8 cellular contexts compared by ENCODE assay signal in the genomic region with DNA sequence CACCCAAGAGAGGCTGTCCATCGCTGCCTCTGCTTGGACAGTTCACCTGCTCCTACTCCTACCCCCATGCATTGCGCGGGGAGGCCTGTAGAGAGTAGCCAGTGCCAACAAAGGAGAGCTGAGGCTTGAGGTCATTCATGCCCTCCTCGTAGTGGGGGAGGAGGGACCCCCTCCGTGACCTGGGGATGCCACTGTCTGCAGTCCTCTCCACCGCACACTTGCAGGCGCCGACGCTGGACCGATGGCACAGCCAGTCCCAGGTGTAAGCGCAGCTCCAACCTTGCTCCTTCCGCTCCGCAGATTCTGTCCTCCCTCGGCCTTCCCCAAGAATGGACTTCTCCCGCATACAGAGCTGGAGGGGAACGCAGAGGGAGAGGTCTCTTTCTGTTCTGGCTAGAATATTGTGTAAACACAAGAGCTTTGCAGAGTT. TPM values are rescaled to one million over a fixed set of nuclear protein-coding genes. Genes with fewer than 3 reads are reported as not detected.
DNase-seq lines count a peak whose midpoint lies in the region; ATAC-seq and TF ChIP-seq lines count a peak whose summit lies in the region.

No MANE protein-coding gene starts in this region.

- H3K4me1 ChIP-seq in H9 (ENCODE audit: insufficient read depth, low read length) (no peaks in the 10 kb centered on the region; the same call in 1 of the 2 replicates), heart right ventricle (peaks cover 0 to 40% (median 24%) of the 10 kb centered on the region in 9 donors), skeletal muscle tissue (ENCODE audit: control insufficient read depth in 3 of 3, insufficient read depth in 3 of 3, low read length in 3 of 3) (peaks cover 18 to 52% (median 36%) of the 10 kb centered on the region in 3 donors)

- TF ChIP-seq CTCF in H9 (conservative IDR thresholded peaks at IDR 0.05) (no peak), heart right ventricle (IDR thresholded peaks at IDR 0.05) (no peak)

- peaks cover 42% of the 10 kb centered on the region for H3K27me3 Mint-ChIP-seq in H9 (ENCODE audit: low read depth)
- peaks cover 29% of the 10 kb centered on the region for H3K27me3 Mint-ChIP-seq in activated T-helper 17 cell treated with anti-CD3 and anti-CD28 coated beads, Interleukin-2, amount 50 U/mL, for 72 hours

- H4K8ac ChIP-seq in H9 (replicated peaks; ENCODE audit: insufficient read length, low read depth, low read length), result no peak overlapping the region

- peak overlapping the region; percentile 83 to 85 for H3K4me3 Mint-ChIP-seq in H9
- peak overlapping the region; percentile 73 for H3K4me3 Mint-ChIP-seq in activated T-helper 17 cell treated with anti-CD3 and anti-CD28 coated beads, Interleukin-2, amount 50 U/mL, for 72 hours

- H3K4me3 ChIP-seq in heart right ventricle, result peak overlapping the region; percentile 65 to 99 (median 84)
- H3K4me3 ChIP-seq in skeletal muscle tissue (ENCODE audit: low read length in 3 of 3), result peak overlapping the region; percentile 73 to 92 (median 91)

- peaks cover 10% of the 10 kb centered on the region; the same call in 1 of the 2 replicates for H3K79me2 ChIP-seq in H9 (ENCODE audit: insufficient read depth, low read length)

- H3K79me1 ChIP-seq in H9 (ENCODE audit: insufficient read depth, low read depth, low read length, poor library complexity, severe bottlenecking), result no peaks in the 10 kb centered on the region

- peaks cover 0 to 20% (median 13%) of the 10 kb centered on the region in 3 experiments; a peak in 5 of 7 replicates for H3K36me3 Mint-ChIP-seq in H9 (ENCODE audit: insufficient read depth in 1 of 3, low read depth in 3 of 3)
- H3K36me3 Mint-ChIP-seq in activated T-helper 17 cell treated with anti-CD3 and anti-CD28 coated beads, Interleukin-2, amount 50 U/mL, for 72 hours (ENCODE audit: low read depth), result no peaks in the 10 kb centered on the region

- H3K27me3 ChIP-seq in H9 (ENCODE audit: insufficient read depth, low read length) (peaks cover 2% of the 10 kb centered on the region; the same call in 1 of the 2 replicates), heart right ventricle (peaks cover 0 to 29% (median 0%) of the 10 kb centered on the region in 7 donors), skeletal muscle tissue (ENCODE audit: control insufficient read depth in 3 of 3, insufficient read depth in 3 of 3, low read length in 3 of 3) (no peaks in the 10 kb centered on the region)

- peak overlapping the region; percentile 6 for H3K9ac ChIP-seq in H9 (ENCODE audit: extremely low read depth, insufficient read length, low read length)
- peak overlapping the region; percentile 51 to 94 (median 91) for H3K9ac ChIP-seq in skeletal muscle tissue (ENCODE audit: low read depth in 1 of 3, low read length in 3 of 3)

- H3K4me1 Mint-ChIP-seq in H9, result peaks cover 20% of the 10 kb centered on the region in 2 experiments
- no peaks in the 10 kb centered on the region for H3K4me1 Mint-ChIP-seq in activated T-helper 17 cell treated with anti-CD3 and anti-CD28 coated beads, Interleukin-2, amount 50 U/mL, for 72 hours

- H4K5ac ChIP-seq in H9 (ENCODE audit: insufficient read length, low read depth, low read length), result no peak overlapping the region

- no peak overlapping the region for H2BK20ac ChIP-seq in H9 (ENCODE audit: low read depth, low read length, poor library complexity, severe bottlenecking)

- intact Hi-C loops in heart right ventricle (cut with DNase I), result loop anchor here in 1 of 10 donors (2.0 kb wide), 1 partner anchor 19 kb away; no protein-coding TSS in a partner anchor

- H4K91ac ChIP-seq in H9 (ENCODE audit: insufficient read length, low read depth, low read length), result no peak overlapping the region

- peak overlapping the region; percentile 12 for H2AFZ ChIP-seq in H9 (ENCODE audit: low read length)

- H2BK5ac ChIP-seq in H9 (ENCODE audit: insufficient read length, low read length), result no peak overlapping the region

- H3K27ac ChIP-seq in H9 (ENCODE audit: insufficient read length, low read depth, low read length) (no peak overlapping the region), heart right ventricle (peak overlapping the region in 9 of 10 donors; percentile 84 to 97 (median 93)), skeletal muscle tissue (ENCODE audit: low read depth, low read length) (peak overlapping the region; percentile 92)

- peak overlapping the region; percentile 53; the same call in 1 of the 2 replicates for H2BK15ac ChIP-seq in H9 (ENCODE audit: low read depth, low read length)

- no peaks in the 10 kb centered on the region for H4K20me1 ChIP-seq in H9 (ENCODE audit: control insufficient read depth, insufficient read depth, insufficient read length)

- no CpG with 5 or more reads among the region's 16 CpGs for WGBS in H9 (ENCODE audit: extremely low coverage, insufficient read length, low lambda C conversion rate)
- WGBS in heart right ventricle, 2 donors, result 60% methylated on average over 16 of the region's 16 CpGs

- H3K9me3 Mint-ChIP-seq in H9, result no peaks in the 10 kb centered on the region
- no peaks in the 10 kb centered on the region for H3K9me3 Mint-ChIP-seq in activated T-helper 17 cell treated with anti-CD3 and anti-CD28 coated beads, Interleukin-2, amount 50 U/mL, for 72 hours

- peak overlapping the region; percentile 24; the same call in 1 of the 2 replicates for H3K14ac ChIP-seq in H9 (ENCODE audit: insufficient read depth, low read length)

- peak overlapping the region; percentile 27 for H3K18ac ChIP-seq in H9 (ENCODE audit: insufficient read length, low read depth, low read length)

- H3K27ac Mint-ChIP-seq in H9, result no peak overlapping the region
- no peak overlapping the region for H3K27ac Mint-ChIP-seq in activated T-helper 17 cell treated with anti-CD3 and anti-CD28 coated beads, Interleukin-2, amount 50 U/mL, for 72 hours

- H3T11ph ChIP-seq in H9 (ENCODE audit: low read length), result no peak overlapping the region

- H2BK12ac ChIP-seq in H9 (ENCODE audit: insufficient read length, low read depth, low read length), result no peak overlapping the region

- H3K23me2 ChIP-seq in H9 (ENCODE audit: insufficient read length, low read depth, low read length, poor library complexity, severe bottlenecking), result peaks cover 19% of the 10 kb centered on the region

- no peak overlapping the region for H3K4ac ChIP-seq in H9 (ENCODE audit: low read depth, low read length)

- H3K9me3 ChIP-seq in H9 (ENCODE audit: control insufficient read depth, low read depth, low read length) (no peaks in the 10 kb centered on the region), heart right ventricle (no peaks in the 10 kb centered on the region), skeletal muscle tissue (ENCODE audit: control insufficient read depth in 3 of 3, low read length in 3 of 3) (no peaks in the 10 kb centered on the region)

- no peak overlapping the region for H2AK5ac ChIP-seq in H9 (ENCODE audit: insufficient read length, low read length)

- no peak overlapping the region for H3K56ac ChIP-seq in H9 (ENCODE audit: insufficient read length, low read depth, low read length)

- H3K23ac ChIP-seq in H9 (ENCODE audit: insufficient read length, low read depth, low read length), result no peak overlapping the region

- peaks cover 0 to 17% (median 14%) of the 10 kb centered on the region in 9 donors for H3K36me3 ChIP-seq in heart right ventricle
- peaks cover 9 to 15% (median 12%) of the 10 kb centered on the region in 3 donors for H3K36me3 ChIP-seq in skeletal muscle tissue (ENCODE audit: control insufficient read depth in 3 of 3, insufficient read depth in 3 of 3, low read length in 3 of 3)

- H2BK120ac ChIP-seq in H9 (ENCODE audit: low read depth, low read length, poor library complexity, severe bottlenecking), result no peak overlapping the region

- DNase-seq in H9 (no peak), heart right ventricle (no peak), NCI-H1048 (lab: John Stamatoyannopoulos, UW) (no peak), hepatic stellate cell (ENCODE audit: low spot score) (no peak)

- ATAC-seq in activated T-helper 17 cell treated with anti-CD3 and anti-CD28 coated beads, Interleukin-2, amount 50 U/mL, for 72 hours (replicated peaks), result no peak
- ATAC-seq in heart right ventricle, result peak in 7 of 8 donors; percentile 0 to 28 (median 14)
- no peak for ATAC-seq in GM19023 (IDR thresholded peaks at IDR 0.05; ENCODE audit: unreplicated experiment)
- no peak for ATAC-seq in GM19463 (IDR thresholded peaks at IDR 0.05; ENCODE audit: unreplicated experiment)

- H3K4me2 ChIP-seq in H9 (ENCODE audit: insufficient read depth, insufficient read length, low read length), result peak overlapping the region; percentile 97

RNA-seq across cellular contexts. Expression of a gene that starts 0.7 kb away (rescaled TPM):
- total RNA-seq in H9 (2021) (53.9 and 55.0 TPM in 2 replicates), heart right ventricle (10 to 100 TPM; 14.4 to 40.0 (median 23.6) TPM), skeletal muscle tissue (8.9 TPM)
- total RNA-seq in activated T-helper 17 cell treated with anti-CD3 and anti-CD28 coated beads, Interleukin-2, amount 50 U/mL, for 72 hours, result 10 to 100 TPM in 1 of 2 donors, 1 to 10 TPM in 1; 9.4 to 21.0 TPM
- polyA plus RNA-seq in heart right ventricle, result 10 to 100 TPM; 20.8 to 35.6 TPM

RNA-seq across cellular contexts. Expression of a gene that starts 37.3 kb away (rescaled TPM):
- 0.44 TPM in 2 replicates for total RNA-seq in H9 (2021)
- total RNA-seq in activated T-helper 17 cell treated with anti-CD3 and anti-CD28 coated beads, Interleukin-2, amount 50 U/mL, for 72 hours, result 10 to 100 TPM; 25.0 to 51.1 TPM
- 100 to 1,000 TPM in 1 of 10 donors, 10 to 100 TPM in 9; 48.1 to 103 (median 58.9) TPM for total RNA-seq in heart right ventricle
- 100 to 1,000 TPM in 1 of 2 donors, 10 to 100 TPM in 1; 74.5 to 104 TPM for polyA plus RNA-seq in heart right ventricle
- total RNA-seq in skeletal muscle tissue, result 42.8 TPM

RNA-seq across cellular contexts. Expression of a gene that starts 48.1 kb away (rescaled TPM):
- total RNA-seq in H9 (2021) (0.29 TPM in 1 of 2 replicates, not detected in the other), heart right ventricle (100 to 1,000 TPM in 1 of 10 donors, 10 to 100 TPM in 7, 1 to 10 TPM in 2; 1.2 to 166 (median 26.1) TPM), skeletal muscle tissue (251 TPM)
- total RNA-seq in activated T-helper 17 cell treated with anti-CD3 and anti-CD28 coated beads, Interleukin-2, amount 50 U/mL, for 72 hours, result not detected
- 10 to 100 TPM; 20.8 to 48.0 TPM for polyA plus RNA-seq in heart right ventricle

Comparison
In these comparisons a context has a peak if more than half of its experiments do, and no peak if none do; other contexts are left out.
1. ATAC-seq: peak in heart right ventricle (7 of 8); none in activated T-helper 17 cell treated with anti-CD3 and anti-CD28 coated beads, Interleukin-2, amount 50 U/mL, for 72 hours (single experiment), GM19023 (single experiment) and GM19463 (single experiment).
2. RNA of a gene that starts 37.3 kb away (total RNA-seq): 48.1 to 103 TPM in heart right ventricle, 25.0 to 51.1 TPM in activated T-helper 17 cell treated with anti-CD3 and anti-CD28 coated beads, Interleukin-2, amount 50 U/mL, for 72 hours and 42.8 TPM in skeletal muscle tissue (single experiment); 0.44 TPM in H9; every median in the first group is over 10 times any median in the second.